27 cellular contexts compared by ENCODE assay signal in genomic region chr16:83365166-83365565, GRCh38.
DNase-seq lines count a peak whose midpoint lies in the region; ATAC-seq and TF ChIP-seq lines count a peak whose summit lies in the region.
"Had no signal": no experiment of that assay in that cellular context is flagged by ENCODE, and none has a peak within 500 bp of the region (broad histone marks: within the 10 kb centered on the region; RNA-seq: fewer than 3 reads in every experiment).

No MANE protein-coding gene starts in this region.

- H3K9ac ChIP-seq in colonic mucosa (ENCODE audit: low read depth in 2 of 2, low read length in 2 of 2), result no peak overlapping the region

- H3K4me3 Mint-ChIP-seq in HFFc6, result no peak overlapping the region
- H3K4me3 Mint-ChIP-seq: activated CD8-positive, alpha-beta T cell treated with anti-CD3 and anti-CD28 coated beads, Interleukin-2, amount 10 ng/mL, durations not matched to agents 7 days and 5 days; CD8-positive, alpha-beta memory T cell had no signal

- intact Hi-C loops in colonic mucosa (cut with DNase I), result no loop called here

- H3K27ac Mint-ChIP-seq in HFFc6, result no peak overlapping the region
- H3K27ac Mint-ChIP-seq: activated CD8-positive, alpha-beta T cell treated with anti-CD3 and anti-CD28 coated beads, Interleukin-2, amount 10 ng/mL, durations not matched to agents 7 days and 5 days had no signal

- H3K4me3 ChIP-seq in RWPE2 (ENCODE audit: severe bottlenecking) (no peak overlapping the region), colonic mucosa (no peak overlapping the region)
- H3K4me3 ChIP-seq: lower lobe of right lung, prostate gland, thyroid gland had no signal

- H3K36me3 Mint-ChIP-seq in HFFc6 (ENCODE audit: low read depth), result 0 out of 2 replicates have a peak, but pooled peaks cover 4% of the 10 kb centered on the region
- H3K36me3 Mint-ChIP-seq: CD8-positive, alpha-beta memory T cell had no signal

- ATAC-seq in RWPE2 (ENCODE audit: low read depth), result peak; percentile 90
- no peak for ATAC-seq in GM18861 (IDR thresholded peaks at IDR 0.05; ENCODE audit: unreplicated experiment)
- no peak for ATAC-seq in GM19035 (IDR thresholded peaks at IDR 0.05; ENCODE audit: unreplicated experiment)
- ATAC-seq: activated CD8-positive, alpha-beta T cell treated with anti-CD3 and anti-CD28 coated beads, Interleukin-2, amount 10 ng/mL, durations not matched to agents 7 days and 5 days; lower lobe of right lung had no signal

- TF ChIP-seq CTCF in RWPE2 (IDR thresholded peaks at IDR 0.05; ENCODE audit: poor library complexity, severe bottlenecking) (no peak), HFFc6 (IDR thresholded peaks at IDR 0.05) (no peak), colonic mucosa (IDR thresholded peaks at IDR 0.05) (no peak)

- H3K4me1 Mint-ChIP-seq in HFFc6 (ENCODE audit: low read depth), result no peaks in the 10 kb centered on the region
- H3K4me1 Mint-ChIP-seq: CD8-positive, alpha-beta memory T cell had no signal

- H3K27me3 Mint-ChIP-seq in HFFc6 (ENCODE audit: insufficient read depth), result no peaks in the 10 kb centered on the region

- H3K27me3 ChIP-seq in RWPE2 (ENCODE audit: insufficient read depth, poor library complexity, severe bottlenecking), result no peaks in the 10 kb centered on the region
- H3K27me3 ChIP-seq in colonic mucosa, result no peaks in the 10 kb centered on the region
- H3K27me3 ChIP-seq: thyroid gland had no signal

- H3K27ac ChIP-seq in RWPE2 (ENCODE audit: poor library complexity, severe bottlenecking), result peak overlapping the region; percentile 66
- no peak overlapping the region for H3K27ac ChIP-seq in colonic mucosa
- H3K27ac ChIP-seq: lower lobe of right lung, prostate gland, thyroid gland had no signal

- peak; percentile 45 for DNase-seq in EL
- DNase-seq in RWPE2 (ENCODE audit: low spot score), result no peak
- DNase-seq in fibroblast of gingiva (ENCODE audit: low read depth), result peak; percentile 5
- DNase-seq in renal cortical epithelial cell (ENCODE audit: low read depth), result peak; percentile 62
- DNase-seq in HFFc6, result no peak
- no peak for DNase-seq in colonic mucosa
- DNase-seq: activated CD4-positive, alpha-beta T cell treated with anti-CD3 and anti-CD28 coated beads for 1 hour; activated CD8-positive, alpha-beta T cell treated with anti-CD3 and anti-CD28 coated beads, Interleukin-2, amount 10 ng/mL, durations not matched to agents 7 days and 5 days; activated naive CD4-positive, alpha-beta T cell treated with Interleukin-2 at 50 U/mL for 16 hours; amniotic stem cell; caudate nucleus; CD8-positive, alpha-beta memory T cell; DMS153; Karpas-422; kidney; lower lobe of right lung; NCI-H2029; NCI-H345; NCI-H774; Right ventricle myocardium superior; small intestine; stimulated activated CD4-positive, alpha-beta T cell treated with anti-CD3 and anti-CD28 coated beads, Interleukin-2, amount 100 ng/mL, for 48 hours; stimulated activated naive CD4-positive, alpha-beta T cell treated with Interleukin-2 at 50 U/mL for 16 hours; thyroid gland had no signal

- H3K4me1 ChIP-seq in RWPE2 (ENCODE audit: insufficient read depth, poor library complexity, severe bottlenecking) (peaks cover 13% of the 10 kb centered on the region), colonic mucosa (no peaks in the 10 kb centered on the region)
- H3K4me1 ChIP-seq: lower lobe of right lung, prostate gland, thyroid gland had no signal

- H3K36me3 ChIP-seq in RWPE2 (ENCODE audit: low read depth) (no peaks in the 10 kb centered on the region), colonic mucosa (no peaks in the 10 kb centered on the region)
- H3K36me3 ChIP-seq: lower lobe of right lung, prostate gland, thyroid gland had no signal

- H3K9me3 ChIP-seq in RWPE2 (ENCODE audit: severe bottlenecking) (no peaks in the 10 kb centered on the region), colonic mucosa (no peaks in the 10 kb centered on the region)
- H3K9me3 ChIP-seq: lower lobe of right lung, prostate gland, thyroid gland had no signal

- H3K9me3 Mint-ChIP-seq in HFFc6, result peaks cover 26% of the 10 kb centered on the region

Comparison
In these comparisons a context has a peak if more than half of its experiments do, and no peak if none do; other contexts are left out.
1. DNase-seq: peak in EL (single experiment), fibroblast of gingiva (single experiment) and renal cortical epithelial cell (single experiment); none in RWPE2 (single experiment), HFFc6 (single experiment) and colonic mucosa (single experiment).